23 cellular contexts compared by ENCODE assay signal in genomic region chr17:57697197-57697596, GRCh38. TPM values are rescaled to one million over a fixed set of nuclear protein-coding genes. Genes with fewer than 3 reads are reported as not detected.
A peak's percentile ranks its signal among the peaks of the same experiment; 100 is the strongest.
DNase-seq lines count a peak whose midpoint lies in the region; ATAC-seq, FAIRE-seq and TF ChIP-seq lines count a peak whose summit lies in the region.
"Had no signal": no experiment of that assay in that cellular context is flagged by ENCODE, and none has a peak within 500 bp of the region (broad histone marks: within the 10 kb centered on the region; RNA-seq: fewer than 3 reads in every experiment).

No MANE protein-coding gene starts in this region.

- no TSS peak for BruUV-seq in GM12878 (replicated peaks; lab: Mats Ljungman, UMichigan)
- no TSS peak for BruUV-seq in HepG2 (replicated peaks; lab: Mats Ljungman, UMichigan)

- no peaks in the 10 kb centered on the region for H3K79me2 ChIP-seq in GM12878 (ENCODE audit: control insufficient read depth, insufficient read depth, low read length)
- no peaks in the 10 kb centered on the region for H3K79me2 ChIP-seq in HepG2 (ENCODE audit: insufficient read depth, low read length)

- CTCF ChIA-PET in GM12878 (lab: Yijun Ruan, JAX) = interaction anchor here (0.7 to 1.3 kb wide), 2 partner anchors 49 to 145 kb away, joined by 3 read pairs; no protein-coding TSS in a partner anchor
- CTCF ChIA-PET in HepG2 (lab: Yijun Ruan, JAX; ENCODE audit: low intra/inter-chr PET ratio, low total read pairs) = no interaction called here

- intact Hi-C loops in activated CD4-positive, alpha-beta T cell treated with anti-CD3 and anti-CD28 coated beads, Interleukin-2, amount 10 ng/mL, durations not matched to agents 24 days and 14 days (cut with micrococcal nuclease) = no loop called here
- intact Hi-C loops in GM12878 (cut with micrococcal nuclease; ENCODE audit: unreplicated experiment) = no loop called here
- intact Hi-C loops in HepG2 (cut with micrococcal nuclease; ENCODE audit: unreplicated experiment) = no loop called here

- H3K27ac Mint-ChIP-seq in activated CD4-positive, alpha-beta T cell treated with anti-CD3 and anti-CD28 coated beads, Interleukin-2, amount 10 ng/mL, durations not matched to agents 24 days and 14 days = no peak overlapping the region
- H3K27ac Mint-ChIP-seq: CD4-positive, alpha-beta T cell; IgD-negative memory B cell had no signal

- FAIRE-seq in GM12878 (lab: Jason Lieb, UNC) (no peak), HepG2 (lab: Jason Lieb, UNC) (no peak), urothelium cell line (lab: Jason Lieb, UNC) (peak; percentile 53)
- FAIRE-seq: D721Med, GM19239, H1 had no signal

- POLR2A ChIA-PET in GM12878 (lab: Charles Lee) (interaction anchor here (0.5 kb wide), 1 partner anchor 715 kb away, joined by 4 read pairs; no protein-coding TSS in a partner anchor), HepG2 (lab: Yijun Ruan, JAX) (no interaction called here)

- H2AFZ ChIP-seq in GM12878 (ENCODE audit: control insufficient read depth, low read depth, low read length) = no peak overlapping the region
- no peak overlapping the region for H2AFZ ChIP-seq in HepG2 (ENCODE audit: low read length)

- H3K9me3 ChIP-seq in GM12878 (replicated peaks; ENCODE audit: control insufficient read depth, insufficient read depth, low read length) (no peaks in the 10 kb centered on the region; the same call in 1 of the 3 replicates), HepG2 (ENCODE audit: low read length) (no peaks in the 10 kb centered on the region)
- H3K9me3 ChIP-seq: Caco-2, HAP-1 had no signal

- DNase-seq in activated CD4-positive, alpha-beta T cell treated with anti-CD3 and anti-CD28 coated beads, Interleukin-2, amount 10 ng/mL, durations not matched to agents 24 days and 14 days = peak; percentile 48
- DNase-seq in activated CD4-positive, alpha-beta T cell treated with anti-CD3 and anti-CD28 coated beads, Interleukin-2, amount 50 U/mL, for 4 hours = no peak
- DNase-seq in GM12878 (ENCODE audit: low read depth, low spot score) (no peak), HepG2 (ENCODE audit: low spot score) (no peak), urothelium cell line (ENCODE audit: low spot score) (no peak), inferior parietal cortex (ENCODE audit: extremely low spot score) (no peak), GM13976 (ENCODE audit: low spot score) (no peak)
- DNase-seq in stimulated activated CD4-positive, alpha-beta T cell treated with anti-CD3 and anti-CD28 coated beads, Interleukin-1b, Interleukin-23, amount 100 ng/mL, for 48 hours = no peak
- DNase-seq: Caco-2; CD4-positive, alpha-beta T cell; GDM1; KG1 had no signal

- H3K9ac ChIP-seq in GM12878 (ENCODE audit: control insufficient read depth, insufficient read depth, low read length) = no peak overlapping the region
- H3K9ac ChIP-seq in HepG2 (ENCODE audit: insufficient read depth, low read depth, low read length) = no peak overlapping the region

- H3K4me2 ChIP-seq in GM12878 (ENCODE audit: control insufficient read depth, insufficient read depth) (no peak overlapping the region), HepG2 (ENCODE audit: low read depth, low read length) (peak overlapping the region; percentile 76; the same call in 1 of the 2 replicates)

- no peak overlapping the region for H3K4me3 Mint-ChIP-seq in activated CD4-positive, alpha-beta T cell treated with anti-CD3 and anti-CD28 coated beads, Interleukin-2, amount 10 ng/mL, durations not matched to agents 24 days and 14 days
- H3K4me3 Mint-ChIP-seq: CD4-positive, alpha-beta T cell; IgD-negative memory B cell had no signal

- ATAC-seq in GM12878 (no peak), HepG2 (no peak)

- WGBS in GM12878 (ENCODE audit: insufficient coverage, insufficient replicate concordance, low lambda C conversion rate, missing lambda C conversion rate) = 67% methylated on average over 7 of the region's 7 CpGs
- 98% methylated on average over 7 of the region's 7 CpGs for WGBS in HepG2 (ENCODE audit: low lambda C conversion rate)

- H3K36me3 ChIP-seq in GM12878 (ENCODE audit: control insufficient read depth in 2 of 2, insufficient read depth in 2 of 2, low read length in 1 of 2) (no peaks in the 10 kb centered on the region), HepG2 (replicated peaks in 1 of 2; ENCODE audit: control insufficient read depth in 1 of 2, insufficient read depth in 2 of 2, low read length in 2 of 2) (no peaks in the 10 kb centered on the region)
- H3K36me3 ChIP-seq: HAP-1 had no signal

- H3K27ac ChIP-seq in GM12878 (ENCODE audit: control insufficient read depth, insufficient read depth) (no peak overlapping the region), HepG2 (ENCODE audit: extremely low read length, insufficient read depth, low read length) (no peak overlapping the region)
- H3K27ac ChIP-seq: 22Rv1, HL-60 had no signal

- H3K36me3 Mint-ChIP-seq in activated CD4-positive, alpha-beta T cell treated with anti-CD3 and anti-CD28 coated beads, Interleukin-2, amount 10 ng/mL, durations not matched to agents 24 days and 14 days (ENCODE audit: low read depth) = peaks cover 6% of the 10 kb centered on the region

- TF ChIP-seq POLR2A in GM12878 (IDR thresholded peaks at IDR 0.05; ENCODE audit: low read depth, low read length) = no peak
- TF ChIP-seq POLR2A in HepG2 (IDR thresholded peaks at IDR 0.05; ENCODE audit: insufficient read depth in 1 of 2, low read depth in 2 of 2, low read length in 2 of 2) = no peak

- RAD21 ChIA-PET in GM12878 (lab: Charles Lee; ENCODE audit: unreplicated experiment) = no interaction called here

- H3K4me1 ChIP-seq in GM12878 (ENCODE audit: control insufficient read depth, insufficient read depth, low read length) (peaks cover 11% of the 10 kb centered on the region), HepG2 (ENCODE audit: insufficient read depth, low read length) (peaks cover 24% of the 10 kb centered on the region)

- H3K4me1 Mint-ChIP-seq in activated CD4-positive, alpha-beta T cell treated with anti-CD3 and anti-CD28 coated beads, Interleukin-2, amount 10 ng/mL, durations not matched to agents 24 days and 14 days = peaks cover 12% of the 10 kb centered on the region

- H3K27me3 ChIP-seq in GM12878 (replicated peaks in 1 of 2; ENCODE audit: control insufficient read depth in 2 of 2, insufficient read depth in 2 of 2, low read length in 1 of 2) = no peaks in the 10 kb centered on the region
- H3K27me3 ChIP-seq in HepG2 (ENCODE audit: control insufficient read depth in 1 of 2, insufficient read depth in 2 of 2, low read length in 2 of 2) = no peaks in the 10 kb centered on the region

- TF ChIP-seq EP300 in GM12878 (IDR thresholded peaks at IDR 0.05; ENCODE audit: borderline replicate concordance in 1 of 2, control insufficient read depth in 1 of 2, low read depth in 2 of 2, low read length in 2 of 2) (no peak), HepG2 (IDR thresholded peaks at IDR 0.05; ENCODE audit: low read depth in 2 of 2, low read length in 2 of 2) (no peak), HepG2 (CRISPR knock-in tag; IDR thresholded peaks at IDR 0.05; ENCODE audit: borderline replicate concordance) (no peak)

- H3K9me3 Mint-ChIP-seq in activated CD4-positive, alpha-beta T cell treated with anti-CD3 and anti-CD28 coated beads, Interleukin-2, amount 10 ng/mL, durations not matched to agents 24 days and 14 days = peaks cover 14% of the 10 kb centered on the region
- H3K9me3 Mint-ChIP-seq: CD4-positive, alpha-beta T cell had no signal

- SMC1A ChIA-PET in GM12878 (lab: Charles Lee; ENCODE audit: uncharacterized antibody, unreplicated experiment) = no interaction called here

- TF ChIP-seq CTCF in GM12878 (IDR thresholded peaks at IDR 0.05 in 2 of 3, conservative IDR thresholded peaks at IDR 0.05 in 1 of 3; ENCODE audit: control insufficient read depth in 2 of 3, extremely low read depth in 1 of 3, insufficient read depth in 1 of 3, low read depth in 3 of 3, low read length in 3 of 3) = no peak
- no peak for TF ChIP-seq CTCF in HepG2 (CRISPR knock-in tag; IDR thresholded peaks at IDR 0.05)
- TF ChIP-seq CTCF in GM13976 (IDR thresholded peaks at IDR 0.05; ENCODE audit: borderline replicate concordance, control extremely low read depth, extremely low read depth, insufficient read depth, missing control alignments) = no peak

- TF ChIP-seq RAD21 in GM12878 (IDR thresholded peaks at IDR 0.05; ENCODE audit: insufficient read depth, low read depth, low read length) (no peak), HepG2 (CRISPR knock-in tag; IDR thresholded peaks at IDR 0.05) (no peak)

- in situ Hi-C loops in GM12878 (cut with MboI) = no loop called here
- in situ Hi-C loops in HepG2 (cut with HindIII; ENCODE audit: extremely low pct_ligation_motif_present, low pct_unique_long_range_greater_than_20kb) = no loop called here
- in situ Hi-C loops in GM13976 (cut with MboI; ENCODE audit: low sequenced_read_pairs, unreplicated experiment) = no loop called here

- no peak overlapping the region for H3K4me3 ChIP-seq in GM12878
- no peak overlapping the region for H3K4me3 ChIP-seq in HepG2 (replicated peaks in 1 of 3; ENCODE audit: insufficient read depth in 1 of 3, low read depth in 2 of 3, low read length in 3 of 3)
- H3K4me3 ChIP-seq: HAP-1 had no signal

- H4K20me1 ChIP-seq in GM12878 (ENCODE audit: control insufficient read depth, insufficient read depth) (no peaks in the 10 kb centered on the region), HepG2 (ENCODE audit: insufficient read depth, low read length) (no peaks in the 10 kb centered on the region)

- no peaks in the 10 kb centered on the region for H3K27me3 Mint-ChIP-seq in activated CD4-positive, alpha-beta T cell treated with anti-CD3 and anti-CD28 coated beads, Interleukin-2, amount 10 ng/mL, durations not matched to agents 24 days and 14 days
- H3K27me3 Mint-ChIP-seq: CD4-positive, alpha-beta T cell; IgD-negative memory B cell had no signal

RNA-seq across cellular contexts. Expression of gene CCDC182, which starts 47.9 kb away (rescaled TPM):
- not detected in 2 replicates for total RNA-seq in activated CD4-positive, alpha-beta T cell treated with anti-CD3 and anti-CD28 coated beads, Interleukin-2, amount 10 ng/mL, durations not matched to agents 24 days and 14 days
- not detected in 2 replicates for total RNA-seq in GM12878 (2013; cell fraction: nucleolus; rRNA removed)
- not detected in 2 replicates for total RNA-seq in GM12878 (2014; rRNA removed)
- total RNA-seq in GM12878 (2014; rRNA removed; fragmentation: Illumina TruSeq; extraction: Trizol) = not detected in 2 replicates
- total RNA-seq in GM12878 (2021) = not detected in 2 replicates
- polyA plus RNA-seq in GM12878 (2011; ENCODE audit: low read depth) = not detected
- polyA plus RNA-seq in GM12878 (2011; rRNA removed) = not detected in 2 replicates
- polyA plus RNA-seq in GM12878 (2011; cell fraction: cytosol; rRNA removed) = not detected in 2 replicates
- not detected in 2 replicates for polyA plus RNA-seq in GM12878 (2011; cell fraction: nucleus; rRNA removed)
- polyA plus RNA-seq in GM12878 (2012) = not detected in 2 replicates
- not detected in 2 replicates for polyA plus RNA-seq in GM12878 (2014; fragmentation: Illumina TruSeq; extraction: Trizol)
- polyA plus RNA-seq in GM12878 (2014; fragmentation: Nextera tagmentation; extraction: Ambion mirVana) = not detected
- not detected in 2 replicates for polyA plus RNA-seq in GM12878 (2014; rRNA removed)
- not detected for polyA plus RNA-seq in GM12878 (2016; fragmentation: Nextera tagmentation; extraction: Ambion mirVana)
- not detected in 2 replicates for polyA minus RNA-seq in GM12878 (2011; rRNA and poly(A)+ RNA removed)
- not detected in 2 replicates for polyA minus RNA-seq in GM12878 (2011; cell fraction: cytosol; rRNA and poly(A)+ RNA removed)
- not detected in 2 replicates for polyA minus RNA-seq in GM12878 (2011; cell fraction: nucleus; rRNA and poly(A)+ RNA removed)
- total RNA-seq in HepG2 (2016; rRNA removed; fragmentation: Illumina TruSeq; extraction: Trizol) = not detected in 2 replicates
- total RNA-seq in HepG2 (2016; cell fraction: cytosol; rRNA removed; fragmentation: Illumina TruSeq; extraction: Trizol; ENCODE audit: low read depth) = not detected in 2 replicates
- total RNA-seq in HepG2 (2016; cell fraction: insoluble cytoplasmic fraction; rRNA removed; fragmentation: Illumina TruSeq; extraction: Trizol) = not detected in 2 replicates
- not detected in 2 replicates for total RNA-seq in HepG2 (2016; cell fraction: membrane; rRNA removed; fragmentation: Illumina TruSeq; extraction: Trizol)
- total RNA-seq in HepG2 (2016; cell fraction: nucleus; rRNA removed; fragmentation: Illumina TruSeq; extraction: Trizol) = not detected in 2 replicates
- polyA plus RNA-seq in HepG2 (2011; rRNA removed) = not detected in 2 replicates
- not detected in 2 replicates for polyA plus RNA-seq in HepG2 (2011; cell fraction: cytosol; rRNA removed)
- not detected in 2 replicates for polyA plus RNA-seq in HepG2 (2011; cell fraction: nucleus; rRNA removed)
- not detected in 2 replicates for polyA plus RNA-seq in HepG2 (2012)
- polyA plus RNA-seq in HepG2 (2016; cell fraction: cytosol; fragmentation: Illumina TruSeq; extraction: Trizol; ENCODE audit: low read depth) = not detected in 2 replicates
- not detected in 2 replicates for polyA plus RNA-seq in HepG2 (2016; cell fraction: insoluble cytoplasmic fraction; fragmentation: Illumina TruSeq; extraction: Trizol; ENCODE audit: low read depth)
- not detected in 2 replicates for polyA plus RNA-seq in HepG2 (2016; cell fraction: membrane; fragmentation: Illumina TruSeq; extraction: Trizol; ENCODE audit: low read depth)
- polyA plus RNA-seq in HepG2 (2016; cell fraction: nucleus; fragmentation: Illumina TruSeq; extraction: Trizol; ENCODE audit: insufficient read depth, low read depth) = not detected in 2 replicates
- not detected in 2 replicates for polyA minus RNA-seq in HepG2 (2011; rRNA and poly(A)+ RNA removed; ENCODE audit: low replicate concordance)
- polyA minus RNA-seq in HepG2 (2011; cell fraction: cytosol; rRNA and poly(A)+ RNA removed) = not detected in 2 replicates
- polyA minus RNA-seq in HepG2 (2011; cell fraction: nucleus; rRNA and poly(A)+ RNA removed) = not detected in 2 replicates
- total RNA-seq: A673; Caco-2; CD4-positive, alpha-beta T cell; Daoy; H1; HT1080 had no signal
- polyA plus RNA-seq: AG04450, H1, IgD-negative memory B cell had no signal
